In genomic region chr6:37787216-37787615, GRCh38 we compare ENCODE assay signal across 2 cellular contexts.
A peak's percentile ranks its signal among the peaks of the same experiment; 100 is the strongest.
TF ChIP-seq lines count a peak whose summit lies in the region.

No MANE protein-coding gene starts in this region.

TF ChIP-seq in HepG2, 621 proteins besides CTCF, POLR2A, EP300 and RAD21:
- TF ChIP-seq EED (CRISPR knock-in tag; IDR thresholded peaks at IDR 0.05), result no peak
- TF ChIP-seq IRF1 (CRISPR knock-in tag; IDR thresholded peaks at IDR 0.05; ENCODE audit: low read depth), result no peak
- no peak for TF ChIP-seq IRX3 (CRISPR knock-in tag; IDR thresholded peaks at IDR 0.05; ENCODE audit: borderline replicate concordance, low read depth)
- no peak for TF ChIP-seq PRDM10 (CRISPR knock-in tag; IDR thresholded peaks at IDR 0.05; ENCODE audit: low read depth)
- TF ChIP-seq ADNP (CRISPR knock-in tag; IDR thresholded peaks at IDR 0.05), result 0 out of 2 replicates have a peak, but pooled peaks have one; percentile 32
- no peak for TF ChIP-seq ZSCAN21 (CRISPR knock-in tag; IDR thresholded peaks at IDR 0.05; ENCODE audit: borderline replicate concordance)
- no peak for TF ChIP-seq RFXANK (CRISPR knock-in tag; IDR thresholded peaks at IDR 0.05)
- no peak for TF ChIP-seq HNRNPUL1 (IDR thresholded peaks at IDR 0.05; ENCODE audit: low read depth, low read length)
- TF ChIP-seq TRIM22 (IDR thresholded peaks at IDR 0.05), result no peak
- peak; percentile 90 for TF ChIP-seq ZMYM3 (CRISPR knock-in tag; IDR thresholded peaks at IDR 0.05)
- TF ChIP-seq RCOR2 (CRISPR knock-in tag; IDR thresholded peaks at IDR 0.05), result peak; percentile 57; the same call in 1 of the 2 replicates
- no peak for TF ChIP-seq MTF1 (CRISPR knock-in tag; IDR thresholded peaks at IDR 0.05)
- 0 out of 2 replicates have a peak, but pooled peaks have one; percentile 53 for TF ChIP-seq KDM1A (CRISPR knock-in tag; IDR thresholded peaks at IDR 0.05)
TF ChIP-seq in HepG2: peak in this region for 4.

TF ChIP-seq in H1, 55 proteins besides CTCF, POLR2A, EP300 and RAD21:
- TF ChIP-seq KDM1A (IDR thresholded peaks at IDR 0.05; ENCODE audit: borderline replicate concordance, low read length) (0 out of 2 replicates have a peak, but pooled peaks have one; percentile 41), POU5F1 (IDR thresholded peaks at IDR 0.05; ENCODE audit: low read depth, low read length) (no peak)
